ENCODE assay signal across 10 cellular contexts in genomic region chr16:24686678-24687077, GRCh38. TPM values are rescaled to one million over a fixed set of nuclear protein-coding genes. Genes with fewer than 3 reads are reported as not detected.
A peak's percentile ranks its signal among the peaks of the same experiment; 100 is the strongest.
DNase-seq lines count a peak whose midpoint lies in the region; ATAC-seq and TF ChIP-seq lines count a peak whose summit lies in the region.
"Had no signal": no experiment of that assay in that cellular context is flagged by ENCODE, and none has a peak within 500 bp of the region (broad histone marks: within the 10 kb centered on the region; RNA-seq: fewer than 3 reads in every experiment).

No MANE protein-coding gene starts in this region.

- H3K9me3 Mint-ChIP-seq in mesothelial cell of epicardium, result no peaks in the 10 kb centered on the region

- peak overlapping the region; percentile 96; the same call in 2 of the 3 replicates for H2BK15ac ChIP-seq in IMR-90 (ENCODE audit: low read depth, low read length)

- POLR2A ChIA-PET in IMR-90 (lab: Charles Lee; ENCODE audit: unreplicated experiment), result no interaction called here

- H2BK20ac ChIP-seq in IMR-90 (ENCODE audit: low read depth, low read length), result peak overlapping the region; percentile 88

- BruUV-seq in IMR-90 (replicated peaks; lab: Mats Ljungman, UMichigan), result no TSS peak

- H3K4me3 ChIP-seq in IMR-90 (ENCODE audit: insufficient read depth, low read depth, low read length) (no peak overlapping the region), coronary artery (no peak overlapping the region), left lung (no peak overlapping the region)
- H3K4me3 ChIP-seq: upper lobe of right lung had no signal

- peaks cover 13% of the 10 kb centered on the region for H3K4me1 ChIP-seq in IMR-90 (ENCODE audit: control insufficient read depth, insufficient read depth, low read length)
- peaks cover 0 to 4% of the 10 kb centered on the region in 2 donors for H3K4me1 ChIP-seq in left lung
- H3K4me1 ChIP-seq: upper lobe of right lung had no signal

- intact Hi-C loops in IMR-90 (cut with micrococcal nuclease), result loop anchor here (2.0 to 5.0 kb wide), 2 partner anchors 14 to 39 kb away; no protein-coding TSS in a partner anchor
- intact Hi-C loops in left lung (cut with DNase I), result no loop called here

- no peaks in the 10 kb centered on the region for H3K79me1 ChIP-seq in IMR-90 (ENCODE audit: low read depth in 1 of 2, low read length in 2 of 2)

- no peak for TF ChIP-seq RAD21 in IMR-90 (IDR thresholded peaks at IDR 0.05; ENCODE audit: low read length)

- H3K4me2 ChIP-seq in IMR-90 (ENCODE audit: low read depth, low read length), result peak overlapping the region; percentile 66

- H4K20me1 ChIP-seq in IMR-90 (ENCODE audit: insufficient read depth, low read length), result no peaks in the 10 kb centered on the region

- H2BK120ac ChIP-seq in IMR-90 (ENCODE audit: low read depth, low read length), result peak overlapping the region; percentile 89

- H3K9ac ChIP-seq in IMR-90 (ENCODE audit: low read depth, low read length), result no peak overlapping the region

- no peak for DNase-seq in IMR-90
- no peak for DNase-seq in coronary artery (ENCODE audit: low spot score)
- no peak for DNase-seq in mesothelial cell of epicardium (ENCODE audit: low spot score in 2 of 2, unreplicated experiment in 2 of 2)
- DNase-seq in T-helper 2 cell, result no peak
- DNase-seq in nucleus accumbens (lab: John Stamatoyannopoulos, UW), result no peak
- DNase-seq in left lung, result no peak
- DNase-seq: activated CD4-positive, alpha-beta T cell treated with anti-CD3 and anti-CD28 coated beads for 1 hour; upper lobe of right lung had no signal

- CTCF ChIA-PET in IMR-90 (lab: Yijun Ruan, JAX), result no interaction called here

- peak overlapping the region; percentile 62; the same call in 1 of the 2 replicates for H3K14ac ChIP-seq in IMR-90 (replicated peaks; ENCODE audit: low read depth, low read length)

- peak overlapping the region; percentile 72 for H4K91ac ChIP-seq in IMR-90 (ENCODE audit: insufficient read depth, low read depth, low read length)

- H2AK5ac ChIP-seq in IMR-90 (ENCODE audit: low read depth, low read length), result peak overlapping the region; percentile 71

- H3K4me1 Mint-ChIP-seq in mesothelial cell of epicardium, result peaks cover 21% of the 10 kb centered on the region

- H3K56ac ChIP-seq in IMR-90 (ENCODE audit: extremely low read depth, insufficient read depth, low read length), result no peak overlapping the region; the same call in 1 of the 2 replicates

- H3K27ac Mint-ChIP-seq in mesothelial cell of epicardium, result peak overlapping the region; percentile 98
- H3K27ac Mint-ChIP-seq: CD14-positive monocyte had no signal

- H4K5ac ChIP-seq in IMR-90 (ENCODE audit: low read depth, low read length), result peak overlapping the region; percentile 82

- no peaks in the 10 kb centered on the region for H3K36me3 Mint-ChIP-seq in mesothelial cell of epicardium
- H3K36me3 Mint-ChIP-seq: CD14-positive monocyte had no signal

- peak overlapping the region; percentile 71 for H3K4ac ChIP-seq in IMR-90 (ENCODE audit: low read depth, low read length)

- TF ChIP-seq CTCF in IMR-90 (conservative IDR thresholded peaks at IDR 0.05; ENCODE audit: low read depth, low read length) (no peak), coronary artery (IDR thresholded peaks at IDR 0.05) (no peak), mesothelial cell of epicardium (IDR thresholded peaks at IDR 0.05; ENCODE audit: unreplicated experiment) (no peak), left lung (IDR thresholded peaks at IDR 0.05) (no peak)

- peaks cover 9% of the 10 kb centered on the region; the same call in 1 of the 2 replicates for H3K9me1 ChIP-seq in IMR-90 (ENCODE audit: insufficient read depth, low read length)

- H3K27ac ChIP-seq in IMR-90 (ENCODE audit: insufficient read depth, low read length), result peak overlapping the region; percentile 60
- peak overlapping the region; percentile 63 to 77 for H3K27ac ChIP-seq in coronary artery
- peak overlapping the region; percentile 70 for H3K27ac ChIP-seq in temporal lobe (ENCODE audit: low read depth, low read length)
- H3K27ac ChIP-seq in left lung, result no peak overlapping the region
- H3K27ac ChIP-seq: upper lobe of right lung had no signal

- H3K4me3 Mint-ChIP-seq in mesothelial cell of epicardium, result no peak overlapping the region
- H3K4me3 Mint-ChIP-seq: CD14-positive monocyte had no signal

- peak overlapping the region; percentile 61 for H2AK9ac ChIP-seq in IMR-90 (replicated peaks; ENCODE audit: low read depth, low read length, poor library complexity)

- peak overlapping the region; percentile 70 for H2AFZ ChIP-seq in IMR-90 (replicated peaks; ENCODE audit: low read length, poor library complexity)

- dilution Hi-C loops in IMR-90 (cut with HindIII; ENCODE audit: low sequenced_read_pairs, unreplicated experiment), result no loop called here

- peak overlapping the region; percentile 58 to 92 for H4K8ac ChIP-seq in IMR-90 (ENCODE audit: low read depth in 2 of 2, low read length in 2 of 2)

- H3K9me3 ChIP-seq in IMR-90 (ENCODE audit: control insufficient read depth, insufficient read depth, low read length), result no peaks in the 10 kb centered on the region
- H3K9me3 ChIP-seq in left lung, result no peaks in the 10 kb centered on the region
- H3K9me3 ChIP-seq: upper lobe of right lung had no signal

- no peak for TF ChIP-seq POLR2A in IMR-90 (IDR thresholded peaks at IDR 0.05; ENCODE audit: low read depth, low read length)

- in situ Hi-C loops in IMR-90 (cut with MboI; ENCODE audit: low sequenced_read_pairs), result no loop called here

- peak overlapping the region; percentile 73 for H3K18ac ChIP-seq in IMR-90 (ENCODE audit: low read depth, low read length)

- H3K27me3 Mint-ChIP-seq in mesothelial cell of epicardium (ENCODE audit: low read depth), result no peaks in the 10 kb centered on the region

- H3K36me3 ChIP-seq in IMR-90 (ENCODE audit: control insufficient read depth, insufficient read depth, low read length) (no peaks in the 10 kb centered on the region), left lung (no peaks in the 10 kb centered on the region)
- H3K36me3 ChIP-seq: upper lobe of right lung had no signal

- ATAC-seq in IMR-90 (ENCODE audit: low read depth), result 0 out of 2 replicates have a peak, but pooled peaks have one; percentile 8
- no peak for ATAC-seq in left lung
- ATAC-seq: upper lobe of right lung had no signal

- peak overlapping the region; percentile 11; the same call in 1 of the 2 replicates for H3K23ac ChIP-seq in IMR-90 (ENCODE audit: low read depth, low read length)

- WGBS in IMR-90 (ENCODE audit: extremely low coverage in 2 of 2, insufficient read length in 1 of 2), 2 experiments, result 0% methylated on average over 1 of the region's 9 CpGs; no CpG with 5 or more reads in 1 of the 2 experiments

- H3K27me3 ChIP-seq in IMR-90 (ENCODE audit: control insufficient read depth, insufficient read depth, low read length) (no peaks in the 10 kb centered on the region), left lung (peaks cover 0 to 4% of the 10 kb centered on the region in 2 donors)
- H3K27me3 ChIP-seq: upper lobe of right lung had no signal

- peak overlapping the region; percentile 80 for H2BK5ac ChIP-seq in IMR-90 (ENCODE audit: low read depth, low read length, poor library complexity, severe bottlenecking)

TF ChIP-seq in IMR-90, 13 proteins besides CTCF, POLR2A, EP300 and RAD21:
- no peak for TF ChIP-seq RFX5 (IDR thresholded peaks at IDR 0.05; ENCODE audit: low read depth, low read length)
- TF ChIP-seq ELK1 (IDR thresholded peaks at IDR 0.05; ENCODE audit: borderline replicate concordance, low read depth, low read length), result no peak
- no peak for TF ChIP-seq MXI1 (IDR thresholded peaks at IDR 0.05; ENCODE audit: borderline replicate concordance, low read depth, low read length)
- no peak for TF ChIP-seq SMC3 (IDR thresholded peaks at IDR 0.05; ENCODE audit: low read depth, low read length)
- TF ChIP-seq CHD1 (IDR thresholded peaks at IDR 0.05; ENCODE audit: low read depth, low read length), result no peak
- no peak for TF ChIP-seq RCOR1 (IDR thresholded peaks at IDR 0.05; ENCODE audit: insufficient replicate concordance, low read length)
- TF ChIP-seq BHLHE40 (IDR thresholded peaks at IDR 0.05; ENCODE audit: low read depth, low read length), result no peak
- TF ChIP-seq MAZ (IDR thresholded peaks at IDR 0.05; ENCODE audit: borderline replicate concordance, low read depth, low read length), result no peak
- TF ChIP-seq FOS (IDR thresholded peaks at IDR 0.05; ENCODE audit: low read depth, low read length), result no peak
- no peak for TF ChIP-seq NFE2L2 (IDR thresholded peaks at IDR 0.05; ENCODE audit: low read depth, low read length)

RNA-seq across cellular contexts. Expression of gene TNRC6A, which starts 42.8 kb away (rescaled TPM):
- total RNA-seq in IMR-90 (2012; rRNA removed), result 32.4 and 36.9 TPM in 2 replicates
- 37.3 and 42.3 TPM in 2 replicates for polyA plus RNA-seq in IMR-90 (2012; rRNA removed)
- 15.0 and 15.5 TPM in 2 replicates for polyA plus RNA-seq in IMR-90 (2012; cell fraction: cytosol; rRNA removed)
- 99.8 and 215 TPM in 2 replicates for polyA plus RNA-seq in IMR-90 (2012; cell fraction: nucleus; rRNA removed; ENCODE audit: low replicate concordance)
- total RNA-seq in mesothelial cell of epicardium, result 77.3 to 89.7 TPM (median 82.1 TPM) in 3 replicates
- total RNA-seq in temporal lobe, result 49.9 TPM
- total RNA-seq in left lung, result 10 to 100 TPM; 34.0 to 40.6 TPM

Comparison
In these comparisons a context has a peak if more than half of its experiments do, and no peak if none do; other contexts are left out.
1. H3K27ac ChIP-seq: peak in IMR-90 (single experiment), coronary artery (2 of 2) and temporal lobe (single experiment); none in left lung (0 of 2).